In genomic region chr21:42436914-42437313, GRCh38 we compare ENCODE assay signal across 15 cellular contexts. TPM values are rescaled to one million over a fixed set of nuclear protein-coding genes. Genes with fewer than 3 reads are reported as not detected.
DNase-seq lines count a peak whose midpoint lies in the region; ATAC-seq and TF ChIP-seq lines count a peak whose summit lies in the region.
"Had no signal": no experiment of that assay in that cellular context is flagged by ENCODE, and none has a peak within 500 bp of the region (broad histone marks: within the 10 kb centered on the region; RNA-seq: fewer than 3 reads in every experiment).

No MANE protein-coding gene starts in this region.

- ATAC-seq in stimulated activated naive CD8-positive, alpha-beta T cell treated with anti-CD3 and anti-CD28 coated beads, Interleukin-15, amount 100 ng/mL, for 72 hours, result no peak
- no peak for ATAC-seq in T-cell (replicated peaks in 1 of 4)
- no peak for ATAC-seq in effector memory CD8-positive, alpha-beta T cell (replicated peaks)
- ATAC-seq: GM12878, HCT116 had no signal

- POLR2A ChIA-PET in T-cell (lab: Charles Lee), result interaction anchor here in 1 of 2 donors (0.6 kb wide), 1 partner anchor 137 kb away, joined by 4 read pairs; no protein-coding TSS in a partner anchor

- no peak for TF ChIP-seq CTCF in GM20000 (IDR thresholded peaks at IDR 0.05; ENCODE audit: extremely low read depth, missing control alignments)

- no peak for DNase-seq in stimulated activated naive CD8-positive, alpha-beta T cell treated with anti-CD3 and anti-CD28 coated beads, Interleukin-15, amount 100 ng/mL, for 72 hours
- no peak for DNase-seq in T-cell
- no peak for DNase-seq in effector memory CD8-positive, alpha-beta T cell
- DNase-seq in stimulated activated CD4-positive, alpha-beta T cell treated with anti-CD3 and anti-CD28 coated beads, Interleukin-4, amount 100 ng/mL, for 4 hours, result no peak
- no peak for DNase-seq in GM20000 (ENCODE audit: low spot score)
- DNase-seq in NK-92 (lab: John Stamatoyannopoulos, UW; ENCODE audit: unreplicated experiment), result no peak
- DNase-seq: DMS79, GM23248 had no signal

- CTCF ChIA-PET in T-cell (lab: Charles Lee), result no interaction called here

- no peak overlapping the region for H3K4me3 Mint-ChIP-seq in stimulated activated naive CD8-positive, alpha-beta T cell treated with anti-CD3 and anti-CD28 coated beads, Interleukin-15, Interleukin-2, amounts not matched to agents 100 ng/mL and 50 ng/mL, for 24 hours
- no peak overlapping the region for H3K4me3 Mint-ChIP-seq in stimulated activated naive CD8-positive, alpha-beta T cell treated with anti-CD3 and anti-CD28 coated beads, Interleukin-15, amount 100 ng/mL, for 72 hours
- H3K4me3 Mint-ChIP-seq in T-cell, result no peak overlapping the region
- no peak overlapping the region for H3K4me3 Mint-ChIP-seq in effector memory CD8-positive, alpha-beta T cell

- peaks cover 89% of the 10 kb centered on the region for H3K4me1 Mint-ChIP-seq in stimulated activated naive CD8-positive, alpha-beta T cell treated with anti-CD3 and anti-CD28 coated beads, Interleukin-15, Interleukin-2, amounts not matched to agents 100 ng/mL and 50 ng/mL, for 24 hours (ENCODE audit: low read depth)
- peaks cover 93% of the 10 kb centered on the region for H3K4me1 Mint-ChIP-seq in stimulated activated naive CD8-positive, alpha-beta T cell treated with anti-CD3 and anti-CD28 coated beads, Interleukin-15, amount 100 ng/mL, for 72 hours
- H3K4me1 Mint-ChIP-seq in T-cell, result peaks cover 50 to 76% (median 58%) of the 10 kb centered on the region in 3 donors
- peaks cover 40 to 55% of the 10 kb centered on the region in 2 donors for H3K4me1 Mint-ChIP-seq in effector memory CD8-positive, alpha-beta T cell (ENCODE audit: low read depth in 2 of 2)

- H3K27ac Mint-ChIP-seq in stimulated activated naive CD8-positive, alpha-beta T cell treated with anti-CD3 and anti-CD28 coated beads, Interleukin-15, Interleukin-2, amounts not matched to agents 100 ng/mL and 50 ng/mL, for 24 hours, result peak overlapping the region; percentile 16
- no peak overlapping the region for H3K27ac Mint-ChIP-seq in stimulated activated naive CD8-positive, alpha-beta T cell treated with anti-CD3 and anti-CD28 coated beads, Interleukin-15, amount 100 ng/mL, for 72 hours
- peak overlapping the region; percentile 63 to 71 for H3K27ac Mint-ChIP-seq in T-cell
- peak overlapping the region; percentile 35 to 59 for H3K27ac Mint-ChIP-seq in effector memory CD8-positive, alpha-beta T cell
- H3K27ac Mint-ChIP-seq: IgD-negative memory B cell had no signal

- H3K27me3 Mint-ChIP-seq in stimulated activated naive CD8-positive, alpha-beta T cell treated with anti-CD3 and anti-CD28 coated beads, Interleukin-15, Interleukin-2, amounts not matched to agents 100 ng/mL and 50 ng/mL, for 24 hours, result peaks cover 3% of the 10 kb centered on the region
- H3K27me3 Mint-ChIP-seq in stimulated activated naive CD8-positive, alpha-beta T cell treated with anti-CD3 and anti-CD28 coated beads, Interleukin-15, amount 100 ng/mL, for 72 hours, result no peaks in the 10 kb centered on the region
- no peaks in the 10 kb centered on the region for H3K27me3 Mint-ChIP-seq in T-cell
- no peaks in the 10 kb centered on the region for H3K27me3 Mint-ChIP-seq in effector memory CD8-positive, alpha-beta T cell

- H3K36me3 Mint-ChIP-seq in stimulated activated naive CD8-positive, alpha-beta T cell treated with anti-CD3 and anti-CD28 coated beads, Interleukin-15, Interleukin-2, amounts not matched to agents 100 ng/mL and 50 ng/mL, for 24 hours (ENCODE audit: low read depth), result peaks cover 96% of the 10 kb centered on the region
- peaks cover 79% of the 10 kb centered on the region for H3K36me3 Mint-ChIP-seq in T-cell
- peaks cover 86% of the 10 kb centered on the region for H3K36me3 Mint-ChIP-seq in effector memory CD8-positive, alpha-beta T cell (ENCODE audit: insufficient read depth)

- peaks cover 18% of the 10 kb centered on the region for H3K9me3 Mint-ChIP-seq in stimulated activated naive CD8-positive, alpha-beta T cell treated with anti-CD3 and anti-CD28 coated beads, Interleukin-15, Interleukin-2, amounts not matched to agents 100 ng/mL and 50 ng/mL, for 24 hours
- H3K9me3 Mint-ChIP-seq in stimulated activated naive CD8-positive, alpha-beta T cell treated with anti-CD3 and anti-CD28 coated beads, Interleukin-15, amount 100 ng/mL, for 72 hours, result peaks cover 6 to 29% of the 10 kb centered on the region in 2 donors
- H3K9me3 Mint-ChIP-seq in T-cell, result peaks cover 0 to 7% (median 4%) of the 10 kb centered on the region in 3 donors
- H3K9me3 Mint-ChIP-seq in effector memory CD8-positive, alpha-beta T cell, result no peaks in the 10 kb centered on the region

RNA-seq across cellular contexts. Expression of gene UBASH3A, which starts 33.2 kb away (rescaled TPM):
- 10 to 100 TPM; 59.1 to 98.8 (median 80.5) TPM for total RNA-seq in T-cell
- total RNA-seq: A673, G401, GM23248, HT-29 had no signal

RNA-seq across cellular contexts. Expression of gene TMPRSS3, which starts 41.1 kb away (rescaled TPM):
- 1 to 10 TPM; 1.2 to 2.4 (median 1.7) TPM for total RNA-seq in T-cell
- total RNA-seq: A673, G401, GM23248 had no signal

RNA-seq across cellular contexts. Expression of gene RSPH1, which starts 59.1 kb away (rescaled TPM):
- under 1 TPM in 2 of 5 donors, not detected in 3; 0.12 to 0.20 TPM for total RNA-seq in T-cell

Comparison
In these comparisons a context has a peak if more than half of its experiments do, and no peak if none do; other contexts are left out.
1. H3K27ac Mint-ChIP-seq: peak in stimulated activated naive CD8-positive, alpha-beta T cell treated with anti-CD3 and anti-CD28 coated beads, Interleukin-15, Interleukin-2, amounts not matched to agents 100 ng/mL and 50 ng/mL, for 24 hours (single experiment), T-cell (2 of 2) and effector memory CD8-positive, alpha-beta T cell (2 of 2); none in stimulated activated naive CD8-positive, alpha-beta T cell treated with anti-CD3 and anti-CD28 coated beads, Interleukin-15, amount 100 ng/mL, for 72 hours (0 of 2).